In the genomic region with DNA sequence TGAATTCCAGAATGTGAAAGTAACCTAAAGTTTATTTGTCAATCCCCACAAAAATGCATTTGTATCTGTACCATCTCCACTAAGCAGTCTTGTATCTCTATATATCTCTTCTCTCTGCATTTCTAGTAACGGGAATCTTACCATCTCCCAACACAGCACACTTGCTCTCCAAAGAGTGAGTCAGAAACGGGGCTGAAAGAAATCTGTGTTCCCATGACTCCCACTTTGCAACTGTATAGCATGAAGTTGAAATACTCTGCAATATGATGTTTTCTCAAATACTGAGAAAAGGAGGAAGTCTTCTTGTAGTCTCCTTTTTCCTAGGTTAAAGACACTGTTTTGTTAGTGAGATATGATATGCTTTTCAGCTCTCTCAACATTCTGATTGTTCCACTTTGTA, we compare ENCODE assay signal across 26 cellular contexts.
"Had no signal": no experiment of that assay in that cellular context is flagged by ENCODE, and none has a peak within 500 bp of the region (broad histone marks: within the 10 kb centered on the region; RNA-seq: fewer than 3 reads in every experiment).

No MANE protein-coding gene starts in this region.

- ATAC-seq: activated naive CD4-positive, alpha-beta T cell treated with anti-CD3 and anti-CD28 coated beads, Interleukin-2, amount 50 U/mL, for 72 hours; activated T-cell treated with anti-CD3 and anti-CD28 coated beads, Interleukin-2, amount 50 U/mL, for 72 hours; gastrocnemius medialis had no signal

- H3K4me3 ChIP-seq: esophagus squamous epithelium, gastrocnemius medialis, left ventricle myocardium inferior, lung, right atrium auricular region, spleen, testis, transverse colon had no signal

- H3K27me3 ChIP-seq: esophagus squamous epithelium, gastrocnemius medialis, right atrium auricular region, spleen, testis, transverse colon had no signal

- H3K27ac ChIP-seq: epithelial cell of prostate, esophagus squamous epithelium, gastrocnemius medialis, left ventricle myocardium inferior, parathyroid adenoma, right atrium auricular region, spleen, testis, transverse colon had no signal

- H3K9ac ChIP-seq: parathyroid adenoma had no signal

- H3K79me2 ChIP-seq: parathyroid adenoma had no signal

- H2AFZ ChIP-seq: parathyroid adenoma had no signal

- FAIRE-seq: endometrium had no signal

- H3K9me3 ChIP-seq: esophagus squamous epithelium, gastrocnemius medialis, left ventricle myocardium inferior, right atrium auricular region, spleen, testis, transverse colon had no signal

- H3K36me3 ChIP-seq: esophagus squamous epithelium, gastrocnemius medialis, left ventricle myocardium inferior, right atrium auricular region, spleen, transverse colon had no signal

- H3K4me1 ChIP-seq: esophagus squamous epithelium, gastrocnemius medialis, left ventricle myocardium inferior, parathyroid adenoma, right atrium auricular region, spleen, testis, transverse colon had no signal

- DNase-seq: activated CD4-positive, alpha-beta T cell treated with anti-CD3 and anti-CD28 coated beads for 4 hours; activated CD4-positive, alpha-beta T cell treated with anti-CD3 and anti-CD28 coated beads, Interleukin-2, amount 50 U/mL, for 4 hours; activated CD4-positive, CD25-positive, alpha-beta regulatory T cell; activated naive CD4-positive, alpha-beta T cell; activated T-cell treated with anti-CD3 and anti-CD28 coated beads for 4 hours; activated T-cell treated with anti-CD3 and anti-CD28 coated beads, Interleukin-2, amount 50 U/mL, for 72 hours; amniotic stem cell; dermis blood vessel endothelial cell; effector CD8-positive, alpha-beta T cell; esophagus squamous epithelium; gastrocnemius medialis; glutamatergic neuron; islet precursor cell; left ventricle myocardium inferior; naive B cell; nephron progenitor cell; spleen; stimulated activated naive CD4-positive, alpha-beta T cell treated with Interleukin-2 at 50 U/mL for 16 hours; testis; transverse colon had no signal
